In genomic region chr19:40716655-40717324, GRCh38 we compare ENCODE assay signal across 8 cellular contexts. TPM values are rescaled to one million over a fixed set of nuclear protein-coding genes. Genes with fewer than 3 reads are reported as not detected.
DNase-seq lines count a peak whose midpoint lies in the region; ATAC-seq and TF ChIP-seq lines count a peak whose summit lies in the region.

Gene COQ8B, minus strand, starts transcription at chr19:40716886. Its CDS starts 2,254 bp downstream, at chr19:40714632.
Gene ITPKC, plus strand, starts transcription at chr19:40717112. Its CDS starts 24 bp downstream, at chr19:40717136.

- H3K27ac ChIP-seq in left lung = peak within 1 kb of the TSS; percentile 92 to 94

- no peaks in the 10 kb centered on the region for H3K9me3 ChIP-seq in left lung

- peaks cover 0 to 14% of the 10 kb centered on the region in 2 donors for H3K36me3 ChIP-seq in left lung

- peaks cover 75% of the 10 kb centered on the region for H3K4me1 Mint-ChIP-seq in CD14-positive monocyte
- H3K4me1 Mint-ChIP-seq in dendritic cell treated with granulocyte-macrophage colony-stimulating factor and Interleukin-4, amounts not matched to agents 40 ng/mL and 50 ng/mL, for 4 days (ENCODE audit: low read depth) = peaks cover 70% of the 10 kb centered on the region

- H3K27me3 Mint-ChIP-seq in CD14-positive monocyte (ENCODE audit: low read depth in 3 of 3) = peaks cover 0 to 6% (median 5%) of the 10 kb centered on the region in 3 donors
- no peaks in the 10 kb centered on the region for H3K27me3 Mint-ChIP-seq in dendritic cell treated with granulocyte-macrophage colony-stimulating factor and Interleukin-4, amounts not matched to agents 40 ng/mL and 50 ng/mL, for 4 days

- TF ChIP-seq CTCF in CD14-positive monocyte (IDR thresholded peaks at IDR 0.05) (no peak), left lung (IDR thresholded peaks at IDR 0.05) (peak in 1 of 2 donors; percentile 20)

- H3K4me3 ChIP-seq in left lung = peak within 1 kb of the TSS; percentile 61 to 91

- peaks cover 0 to 3% (median 0%) of the 10 kb centered on the region in 7 donors for H3K9me3 Mint-ChIP-seq in CD14-positive monocyte
- H3K9me3 Mint-ChIP-seq in dendritic cell treated with granulocyte-macrophage colony-stimulating factor and Interleukin-4, amounts not matched to agents 40 ng/mL and 50 ng/mL, for 4 days = no peaks in the 10 kb centered on the region

- ATAC-seq in GM19395 (IDR thresholded peaks at IDR 0.05; ENCODE audit: unreplicated experiment) (peak; percentile 71), HG03558 (IDR thresholded peaks at IDR 0.05; ENCODE audit: extremely low read depth, unreplicated experiment) (peak; percentile 64), left lung (peak; percentile 72)

- H3K4me3 Mint-ChIP-seq in CD14-positive monocyte = peak within 1 kb of the TSS; percentile 84 to 94
- H3K4me3 Mint-ChIP-seq in dendritic cell treated with granulocyte-macrophage colony-stimulating factor and Interleukin-4, amounts not matched to agents 40 ng/mL and 50 ng/mL, for 4 days = peak within 1 kb of the TSS; percentile 88

- peaks cover 12 to 21% of the 10 kb centered on the region in 2 donors for H3K36me3 Mint-ChIP-seq in CD14-positive monocyte
- peaks cover 30% of the 10 kb centered on the region for H3K36me3 Mint-ChIP-seq in dendritic cell treated with granulocyte-macrophage colony-stimulating factor and Interleukin-4, amounts not matched to agents 40 ng/mL and 50 ng/mL, for 4 days (ENCODE audit: low read depth)

- DNase-seq in CD14-positive monocyte (ENCODE audit: low spot score) (peak; percentile 97), NCI-H748 (lab: John Stamatoyannopoulos, UW; ENCODE audit: unreplicated experiment) (peak; percentile 99), left lung (peak; percentile 100)
- peak; percentile 99 to 100 for DNase-seq in activated CD4-positive, alpha-beta T cell treated with anti-CD3 and anti-CD28 coated beads, Interleukin-2, amount 50 U/mL, for 24 hours (ENCODE audit: low read depth in 1 of 2, low spot score in 1 of 2)
- DNase-seq in stimulated activated CD4-positive, alpha-beta T cell treated with anti-CD3 and anti-CD28 coated beads, Interleukin-2, amount 100 ng/mL, for 4 hours (ENCODE audit: low read depth) = peak; percentile 100

- H3K27me3 ChIP-seq in left lung = no peaks in the 10 kb centered on the region

- peak within 1 kb of the TSS; percentile 92 to 98 (median 95) for H3K27ac Mint-ChIP-seq in CD14-positive monocyte
- peak within 1 kb of the TSS; percentile 95 for H3K27ac Mint-ChIP-seq in dendritic cell treated with granulocyte-macrophage colony-stimulating factor and Interleukin-4, amounts not matched to agents 40 ng/mL and 50 ng/mL, for 4 days

- H3K4me1 ChIP-seq in left lung = peaks cover 36 to 72% of the 10 kb centered on the region in 2 donors

- intact Hi-C loops in CD14-positive monocyte (cut with micrococcal nuclease) = loop anchor here in 1 of 2 donors (1.0 to 2.0 kb wide), 3 partner anchors 25 to 82 kb away; no protein-coding TSS in a partner anchor
- intact Hi-C loops in dendritic cell treated with granulocyte-macrophage colony-stimulating factor and Interleukin-4, amounts not matched to agents 40 ng/mL and 50 ng/mL, for 4 days (cut with micrococcal nuclease) = loop anchor here (1.0 to 10.0 kb wide), 2 partner anchors 34 to 58 kb away; partner anchors contain the start of genes ACTMAP, MIA and RAB4B
- intact Hi-C loops in left lung (cut with DNase I) = no loop called here

RNA-seq across cellular contexts. Expression of gene COQ8B, which starts in this region (rescaled TPM):
- 10 to 100 TPM; 16.0 to 23.4 TPM for polyA plus RNA-seq in CD14-positive monocyte
- total RNA-seq in left lung = 10 to 100 TPM; 39.2 to 48.1 TPM

RNA-seq across cellular contexts. Expression of gene ITPKC, which starts in this region (rescaled TPM):
- polyA plus RNA-seq in CD14-positive monocyte = 1 to 10 TPM; 2.7 to 2.9 TPM
- 10 to 100 TPM; 23.2 to 25.6 TPM for total RNA-seq in left lung

Comparison
In these comparisons a context has a peak if more than half of its experiments do, and no peak if none do; other contexts are left out.
1. Peak in every context shown above with its lines: DNase-seq, ATAC-seq, H3K4me3 ChIP-seq and H3K27ac ChIP-seq.